Comparison of ENCODE assay signal across 15 cellular contexts in the genomic region with DNA sequence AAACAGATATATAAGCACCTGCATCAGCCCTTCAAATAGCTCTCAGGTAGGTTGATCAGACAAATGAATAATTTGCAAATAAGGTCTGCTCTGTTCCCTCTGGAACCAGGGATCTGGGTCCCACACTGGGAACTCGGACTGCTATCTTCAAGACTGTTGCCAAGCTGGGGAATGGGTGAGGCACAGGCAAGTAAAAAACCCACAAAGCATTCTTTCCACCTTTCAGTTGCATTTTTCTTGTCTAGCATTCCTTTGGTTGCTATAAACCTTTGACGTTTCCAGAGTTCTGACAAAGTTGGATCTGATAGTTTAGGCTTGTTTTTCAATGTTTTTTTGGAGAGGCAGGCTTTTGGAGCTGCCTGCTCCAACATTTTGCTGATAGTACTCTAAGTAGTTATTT. TPM values are rescaled to one million over a fixed set of nuclear protein-coding genes. Genes with fewer than 3 reads are reported as not detected.
DNase-seq lines count a peak whose midpoint lies in the region.
"Had no signal": no experiment of that assay in that cellular context is flagged by ENCODE, and none has a peak within 500 bp of the region (broad histone marks: within the 10 kb centered on the region; RNA-seq: fewer than 3 reads in every experiment).

No MANE protein-coding gene starts in this region.

- no peak overlapping the region for H3K4ac ChIP-seq in trophoblast cell (ENCODE audit: low read depth, low read length)

- no peak overlapping the region for H3K18ac ChIP-seq in trophoblast cell (ENCODE audit: low read length)

- H2BK120ac ChIP-seq in trophoblast cell (ENCODE audit: insufficient read depth, low read length, poor library complexity) = no peak overlapping the region

- H3K27me3 ChIP-seq in trophoblast cell (ENCODE audit: insufficient read depth, low read length) = no peaks in the 10 kb centered on the region
- H3K27me3 ChIP-seq: BLaER1 had no signal

- H2BK5ac ChIP-seq in trophoblast cell (ENCODE audit: low read depth, low read length, poor library complexity) = no peak overlapping the region

- DNase-seq in ELF-1 (ENCODE audit: low read depth, low spot score) (peak; percentile 4), astrocyte of the hippocampus (ENCODE audit: low read depth, low spot score) (peak; percentile 81), iris pigment epithelial cell (ENCODE audit: low read depth) (peak; percentile 1), trophoblast cell (peak in 1 of 2 donors; percentile 18), CD1c-positive myeloid dendritic cell (ENCODE audit: extremely low spot score) (no peak)
- no peak for DNase-seq in stimulated activated CD4-positive, alpha-beta T cell treated with anti-CD3 and anti-CD28 coated beads, Interleukin-4, amount 100 ng/mL, for 1 hour
- no peak for DNase-seq in activated effector memory CD4-positive, alpha-beta T cell treated with anti-CD3 and anti-CD28 coated beads, Interleukin-2, amount 50 U/mL, for 16 hours
- DNase-seq: 8988T; AML-193; CD4-positive, CD25-positive, alpha-beta regulatory T cell; DMS53; GOT3; HCEC 1CT had no signal

- peak overlapping the region; percentile 50 for H3K4me2 ChIP-seq in trophoblast cell (ENCODE audit: low read length)
- H3K4me2 ChIP-seq: BLaER1 had no signal

- H3K9ac ChIP-seq in trophoblast cell (ENCODE audit: low read length) = no peak overlapping the region
- H3K9ac ChIP-seq: BLaER1 had no signal

- no peak overlapping the region for H4K12ac ChIP-seq in trophoblast cell (ENCODE audit: low read depth, low read length)

- no peaks in the 10 kb centered on the region for H3K79me1 ChIP-seq in trophoblast cell (ENCODE audit: low read length)

- no CpG with 5 or more reads among the region's 2 CpGs for whole genome bisulfite sequencing in trophoblast cell (ENCODE audit: extremely low coverage, insufficient coverage, insufficient read length)

- H2BK12ac ChIP-seq in trophoblast cell (ENCODE audit: low read length) = peak overlapping the region; percentile 40

- H2AFZ ChIP-seq in trophoblast cell (ENCODE audit: insufficient read depth, low read length, poor library complexity) = no peak overlapping the region

- H3K79me2 ChIP-seq in trophoblast cell (ENCODE audit: control insufficient read depth, insufficient read depth, low read length, poor library complexity) = no peaks in the 10 kb centered on the region

- no peaks in the 10 kb centered on the region for H3K36me3 ChIP-seq in trophoblast cell (ENCODE audit: control insufficient read depth in 1 of 2, insufficient read depth in 2 of 2, low read length in 2 of 2)
- H3K36me3 ChIP-seq: BLaER1 had no signal

- H4K8ac ChIP-seq in trophoblast cell (ENCODE audit: low read depth, low read length) = no peak overlapping the region

- H4K91ac ChIP-seq in trophoblast cell (ENCODE audit: low read depth, low read length) = no peak overlapping the region

- H3K4me1 ChIP-seq in trophoblast cell (ENCODE audit: control insufficient read depth in 1 of 2, insufficient read depth in 2 of 2, low read length in 2 of 2) = peaks cover 0 to 2% of the 10 kb centered on the region in 2 experiments
- H3K4me1 ChIP-seq: BLaER1 had no signal

- no peak overlapping the region for H2AK5ac ChIP-seq in trophoblast cell (ENCODE audit: low read length)

- H3K27ac ChIP-seq in trophoblast cell (ENCODE audit: low read depth, low read length) = peak overlapping the region; percentile 17
- H3K27ac ChIP-seq: BLaER1 had no signal

- H3K23ac ChIP-seq in trophoblast cell (ENCODE audit: low read length) = no peak overlapping the region

- H3K4me3 ChIP-seq in trophoblast cell (ENCODE audit: low read depth, low read length) = no peak overlapping the region
- H3K4me3 ChIP-seq: BLaER1, GM12878 had no signal

- no peak overlapping the region for H3K14ac ChIP-seq in trophoblast cell (ENCODE audit: low read length)

- no peaks in the 10 kb centered on the region for H3K9me3 ChIP-seq in trophoblast cell (ENCODE audit: insufficient read depth, low read depth, low read length)
- H3K9me3 ChIP-seq: BLaER1 had no signal

RNA-seq across cellular contexts. Expression of a gene that starts 20.1 kb away (rescaled TPM):
- polyA plus RNA-seq in trophoblast cell (2013) = 5.2 and 5.3 TPM in 2 replicates

Comparison
In these comparisons a context has a peak if more than half of its experiments do, and no peak if none do; other contexts are left out.
1. DNase-seq: peak in ELF-1 (single experiment), astrocyte of the hippocampus (single experiment) and iris pigment epithelial cell (single experiment); none in stimulated activated CD4-positive, alpha-beta T cell treated with anti-CD3 and anti-CD28 coated beads, Interleukin-4, amount 100 ng/mL, for 1 hour (single experiment), CD1c-positive myeloid dendritic cell (single experiment) and activated effector memory CD4-positive, alpha-beta T cell treated with anti-CD3 and anti-CD28 coated beads, Interleukin-2, amount 50 U/mL, for 16 hours (single experiment).